Comparison of ENCODE assay signal across 8 cellular contexts in genomic region chr12:569803-570236, GRCh38.
A peak's percentile ranks its signal among the peaks of the same experiment; 100 is the strongest.
DNase-seq lines count a peak whose midpoint lies in the region; FAIRE-seq lines count a peak whose summit lies in the region.

No MANE protein-coding gene starts in this region.

- H2BK15ac ChIP-seq in neuronal stem cell (ENCODE audit: low read length), result peak overlapping the region; percentile 11

- H3K9ac ChIP-seq in neuronal stem cell (ENCODE audit: low read depth, low read length, poor library complexity), result peak overlapping the region; percentile 87

- FAIRE-seq in frontal cortex (lab: Jason Lieb, UNC), result no peak

- no peak overlapping the region for H2AK5ac ChIP-seq in neuronal stem cell (ENCODE audit: low read depth, low read length)

- H3K9me3 ChIP-seq in neuronal stem cell (replicated peaks in 1 of 2; ENCODE audit: control insufficient read depth in 2 of 2, insufficient read depth in 1 of 2, low read depth in 1 of 2, low read length in 2 of 2), result no peaks in the 10 kb centered on the region

- no peak overlapping the region for H3K4ac ChIP-seq in neuronal stem cell (ENCODE audit: low read length)

- no peak overlapping the region for H2BK120ac ChIP-seq in neuronal stem cell (ENCODE audit: low read depth, low read length)

- peak overlapping the region; percentile 10 for H2BK5ac ChIP-seq in neuronal stem cell (ENCODE audit: low read length)

- H3K79me1 ChIP-seq in neuronal stem cell (ENCODE audit: low read depth, low read length), result no peaks in the 10 kb centered on the region

- no peak overlapping the region for H3K23ac ChIP-seq in neuronal stem cell (ENCODE audit: low read depth, low read length, poor library complexity)

- H3K4me1 ChIP-seq in neuronal stem cell (ENCODE audit: control insufficient read depth in 2 of 2, insufficient read depth in 1 of 2, low read depth in 1 of 2, low read length in 2 of 2), result peaks cover 2 to 13% of the 10 kb centered on the region in 2 donors

- H4K8ac ChIP-seq in neuronal stem cell (ENCODE audit: low read depth, low read length), result no peak overlapping the region

- no peaks in the 10 kb centered on the region for H3K36me3 ChIP-seq in neuronal stem cell (replicated peaks in 1 of 2; ENCODE audit: control insufficient read depth in 2 of 2, insufficient read depth in 2 of 2, low read length in 2 of 2)

- no CpG with 5 or more reads among the region's 39 CpGs for WGBS in neuronal stem cell (ENCODE audit: extremely low coverage in 2 of 2, insufficient read length in 2 of 2, insufficient replicate concordance in 1 of 2), 2 donors

- H3K14ac ChIP-seq in neuronal stem cell (ENCODE audit: low read length), result no peak overlapping the region

- H4K91ac ChIP-seq in neuronal stem cell (ENCODE audit: low read depth, low read length, poor library complexity), result no peak overlapping the region

- H2BK12ac ChIP-seq in neuronal stem cell (ENCODE audit: low read length), result no peak overlapping the region

- H3K4me3 ChIP-seq in neuronal stem cell (ENCODE audit: low read length in 2 of 2), result peak overlapping the region; percentile 68 to 79

- DNase-seq in SIG-M5 treated with dmso at 0.1 percent for 504 hours (lab: John Stamatoyannopoulos, UW; ENCODE audit: unreplicated experiment) (peak; percentile 67), SIG-M5 (lab: John Stamatoyannopoulos, UW) (no peak), KG1 (lab: John Stamatoyannopoulos, UW) (peak; percentile 69), SK-MEL-5 (ENCODE audit: low read depth, low spot score) (peak; percentile 76), frontal cortex (ENCODE audit: low spot score in 2 of 2) (peak; percentile 88 to 97), neuronal stem cell (ENCODE audit: low spot score) (peak; percentile 87), stromal cell of bone marrow (ENCODE audit: low read depth) (peak; percentile 69)
- peak; percentile 87 for DNase-seq in activated naive CD4-positive, alpha-beta T cell treated with Interleukin-2 at 50 U/mL for 16 hours

- peaks cover 0 to 39% (median 0%) of the 10 kb centered on the region in 3 experiments for H3K27me3 ChIP-seq in neuronal stem cell (ENCODE audit: control insufficient read depth in 3 of 3, insufficient read depth in 3 of 3, low read depth in 1 of 3, low read length in 3 of 3)

- in situ Hi-C loops in SK-MEL-5 (cut with HindIII; ENCODE audit: low pct_unique_long_range_greater_than_20kb, low sequenced_read_pairs), result no loop called here

- peak overlapping the region; percentile 90 for H3K18ac ChIP-seq in neuronal stem cell (ENCODE audit: low read length)

- H2AFZ ChIP-seq in neuronal stem cell (ENCODE audit: low read length), result peak overlapping the region; percentile 99

- no peak overlapping the region for H3K27ac ChIP-seq in neuronal stem cell (replicated peaks; ENCODE audit: low read length)

- peak overlapping the region; percentile 83 for H3K4me2 ChIP-seq in neuronal stem cell (ENCODE audit: insufficient read depth, low read length, poor library complexity, severe bottlenecking)
